ENCODE assay signal across 20 cellular contexts in the genomic region with DNA sequence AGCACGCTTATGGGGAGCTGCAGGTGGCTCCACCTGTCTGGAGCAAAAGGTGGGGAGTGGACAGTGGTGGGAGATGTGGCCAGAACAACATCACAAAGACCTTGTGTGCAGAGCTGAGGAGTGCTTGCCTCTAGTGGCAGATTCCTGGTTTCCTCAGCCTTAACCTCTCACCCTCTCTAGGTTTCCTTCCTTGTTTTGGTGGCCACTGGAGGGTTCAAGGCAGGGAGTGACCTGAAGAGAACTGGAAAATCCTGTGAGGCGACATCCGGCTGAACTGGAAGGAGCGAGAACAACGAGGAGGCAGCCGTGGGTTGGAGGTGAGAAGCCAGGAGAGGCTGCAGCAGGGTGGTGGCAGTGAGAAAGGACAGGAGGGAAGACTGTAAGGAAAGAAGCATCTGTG. TPM values are rescaled to one million over a fixed set of nuclear protein-coding genes. Genes with fewer than 3 reads are reported as not detected.
"Had no signal": no experiment of that assay in that cellular context is flagged by ENCODE, and none has a peak within 500 bp of the region (broad histone marks: within the 10 kb centered on the region; RNA-seq: fewer than 3 reads in every experiment).

No MANE protein-coding gene starts in this region.

- ATAC-seq: left cardiac atrium; left ventricle myocardium superior; naive thymus-derived CD8-positive, alpha-beta T cell had no signal

- H3K27ac ChIP-seq: coronary artery, hepatocyte, sigmoid colon, skin epidermis, suprapubic skin, thyroid gland had no signal

- H3K79me2 ChIP-seq: hepatocyte had no signal

- H3K36me3 Mint-ChIP-seq: naive thymus-derived CD8-positive, alpha-beta T cell had no signal

- DNase-seq: effector CD4-positive, alpha-beta T cell; endodermal cell; erythroblast; foreskin melanocyte; head of caudate nucleus; kidney; left cardiac atrium; left ventricle myocardium superior; naive thymus-derived CD8-positive, alpha-beta T cell; posterior cingulate gyrus; sigmoid colon; stimulated activated naive CD8-positive, alpha-beta T cell treated with anti-CD3 and anti-CD28 coated beads, Interleukin-15, Interleukin-2, amounts not matched to agents 100 U/mL and 50 U/mL, for 24 hours; thyroid gland had no signal

- H2AFZ ChIP-seq: hepatocyte had no signal

- H3K4me3 ChIP-seq: coronary artery, hepatocyte, sigmoid colon, skin epidermis, suprapubic skin, thyroid gland had no signal

- H3K4me1 Mint-ChIP-seq: endodermal cell had no signal

- H3K9me3 Mint-ChIP-seq: naive thymus-derived CD8-positive, alpha-beta T cell had no signal

- H3K27ac Mint-ChIP-seq: endodermal cell had no signal

- H3K4me2 ChIP-seq: hepatocyte had no signal

- H3K36me3 ChIP-seq: sigmoid colon, suprapubic skin, thyroid gland had no signal

- H3K27me3 ChIP-seq: hepatocyte, suprapubic skin, thyroid gland had no signal

- H3K9me3 ChIP-seq: sigmoid colon, suprapubic skin, thyroid gland had no signal

- H3K4me3 Mint-ChIP-seq: endodermal cell; naive thymus-derived CD8-positive, alpha-beta T cell had no signal

- H3K4me1 ChIP-seq: suprapubic skin, thyroid gland had no signal

RNA-seq across cellular contexts. Expression of a gene that starts 49.8 kb away (rescaled TPM):
- total RNA-seq: chondrocyte, endodermal cell, endothelial cell of umbilical vein, hepatocyte, osteocyte had no signal
